In the genomic region with DNA sequence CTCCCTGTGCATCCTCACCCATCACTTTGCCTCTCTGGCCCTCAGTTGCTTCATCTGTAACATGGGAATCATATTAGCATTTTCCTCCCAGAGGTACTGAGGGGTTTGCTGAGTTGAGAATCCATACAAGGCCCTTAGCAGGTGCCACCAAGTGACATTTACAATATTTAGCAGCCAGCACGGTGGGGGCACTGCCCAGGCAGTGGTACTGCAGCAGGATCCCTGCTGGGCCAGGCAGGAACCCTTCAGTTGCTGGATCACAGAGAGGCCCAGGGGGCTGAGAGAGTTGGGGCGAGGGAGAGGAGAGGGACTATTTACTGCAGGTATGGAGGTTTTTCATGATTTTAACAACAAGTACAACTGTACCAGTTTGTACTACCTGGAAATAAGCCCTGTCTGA, we compare ENCODE assay signal across 8 cellular contexts.
"Had no signal": no experiment of that assay in that cellular context is flagged by ENCODE, and none has a peak within 500 bp of the region (broad histone marks: within the 10 kb centered on the region; RNA-seq: fewer than 3 reads in every experiment).

No MANE protein-coding gene starts in this region.

- FAIRE-seq: G401.6, GM12878, GM12891, GM12892, GM18507, GM19239 had no signal

- ATAC-seq: GM12878 had no signal

- DNase-seq: GDM1, GF-D8 had no signal

- H3K4me3 ChIP-seq: GM12878 had no signal
